ENCODE assay signal across 1 cellular context in the genomic region with DNA sequence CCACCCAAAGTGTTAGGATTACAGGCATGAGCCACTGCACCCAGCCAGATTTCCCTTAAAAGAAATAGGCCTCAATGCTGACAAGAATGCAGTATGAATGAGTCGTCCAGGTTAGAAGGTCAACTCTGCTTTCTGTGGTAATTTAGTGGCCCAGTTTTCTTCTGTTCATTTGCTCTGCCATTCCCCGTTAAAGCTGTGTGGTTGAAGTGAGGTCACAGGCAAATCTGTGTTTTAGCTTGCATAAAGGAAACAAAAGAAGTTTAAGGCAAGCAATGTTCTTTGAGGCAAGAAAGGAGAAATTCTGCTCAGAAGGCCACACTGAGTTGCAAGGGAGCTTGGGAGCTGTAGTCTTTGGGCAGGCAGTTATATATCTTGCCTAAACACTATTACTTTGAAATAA.
TF ChIP-seq lines count a peak whose summit lies in the region.

No MANE protein-coding gene starts in this region.

TF ChIP-seq in IMR-90, 13 proteins besides CTCF, POLR2A, EP300 and RAD21:
- TF ChIP-seq MXI1 (IDR thresholded peaks at IDR 0.05; ENCODE audit: borderline replicate concordance, low read depth, low read length) = no peak
- TF ChIP-seq, protein P1, sequence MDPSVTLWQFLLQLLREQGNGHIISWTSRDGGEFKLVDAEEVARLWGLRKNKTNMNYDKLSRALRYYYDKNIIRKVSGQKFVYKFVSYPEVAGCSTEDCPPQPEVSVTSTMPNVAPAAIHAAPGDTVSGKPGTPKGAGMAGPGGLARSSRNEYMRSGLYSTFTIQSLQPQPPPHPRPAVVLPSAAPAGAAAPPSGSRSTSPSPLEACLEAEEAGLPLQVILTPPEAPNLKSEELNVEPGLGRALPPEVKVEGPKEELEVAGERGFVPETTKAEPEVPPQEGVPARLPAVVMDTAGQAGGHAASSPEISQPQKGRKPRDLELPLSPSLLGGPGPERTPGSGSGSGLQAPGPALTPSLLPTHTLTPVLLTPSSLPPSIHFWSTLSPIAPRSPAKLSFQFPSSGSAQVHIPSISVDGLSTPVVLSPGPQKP (IDR thresholded peaks at IDR 0.05; ENCODE audit: borderline replicate concordance, low read depth, low read length) = no peak
- TF ChIP-seq MAFK (IDR thresholded peaks at IDR 0.05; ENCODE audit: low read depth, low read length) = no peak
- no peak for TF ChIP-seq BHLHE40 (IDR thresholded peaks at IDR 0.05; ENCODE audit: low read depth, low read length)
- no peak for TF ChIP-seq CEBPB (IDR thresholded peaks at IDR 0.05; ENCODE audit: low read depth, low read length)
